Comparison of ENCODE assay signal across 13 cellular contexts in the genomic region with DNA sequence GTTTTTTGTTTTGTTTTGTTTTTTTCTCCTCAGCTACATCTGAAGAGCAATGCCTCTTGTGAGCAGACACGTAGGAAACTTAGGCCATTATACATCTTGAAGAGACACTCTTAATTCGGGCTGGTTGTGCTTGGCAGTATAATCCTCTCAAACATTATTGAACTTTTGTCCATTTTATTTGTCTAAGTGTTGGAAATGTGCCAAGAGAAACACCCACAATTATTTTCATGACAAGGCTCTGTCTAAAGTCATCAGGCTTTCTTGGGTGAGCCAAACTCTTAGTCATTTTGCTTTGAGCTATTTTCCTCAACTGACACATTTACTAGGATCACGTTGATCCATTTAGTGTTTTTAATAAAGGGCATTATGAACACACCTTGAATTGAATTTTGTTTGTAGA. TPM values are rescaled to one million over a fixed set of nuclear protein-coding genes. Genes with fewer than 3 reads are reported as not detected.
DNase-seq lines count a peak whose midpoint lies in the region; ATAC-seq, FAIRE-seq and TF ChIP-seq lines count a peak whose summit lies in the region.
"Had no signal": no experiment of that assay in that cellular context is flagged by ENCODE, and none has a peak within 500 bp of the region (broad histone marks: within the 10 kb centered on the region; RNA-seq: fewer than 3 reads in every experiment).

No MANE protein-coding gene starts in this region.

- H3K4me3 ChIP-seq in GM23248 (no peak overlapping the region), endodermal cell (ENCODE audit: low read length) (no peak overlapping the region), neuronal stem cell (ENCODE audit: low read length in 2 of 2) (no peak overlapping the region), left lung (no peak overlapping the region), WERI-Rb-1 (ENCODE audit: low read depth, low read length) (no peak overlapping the region)

- no peaks in the 10 kb centered on the region for H3K36me3 Mint-ChIP-seq in endodermal cell (ENCODE audit: low read depth)
- H3K36me3 Mint-ChIP-seq: CD8-positive, alpha-beta T cell; naive thymus-derived CD4-positive, alpha-beta T cell had no signal

- H2BK12ac ChIP-seq in neuronal stem cell (ENCODE audit: low read length), result no peak overlapping the region

- no peak overlapping the region for H2AK5ac ChIP-seq in neuronal stem cell (ENCODE audit: low read depth, low read length)

- H3K79me1 ChIP-seq in neuronal stem cell (ENCODE audit: low read depth, low read length), result no peaks in the 10 kb centered on the region

- H3K27ac Mint-ChIP-seq in endodermal cell, result peak overlapping the region; percentile 67
- H3K27ac Mint-ChIP-seq: CD8-positive, alpha-beta T cell; naive thymus-derived CD4-positive, alpha-beta T cell had no signal

- H2BK120ac ChIP-seq in neuronal stem cell (ENCODE audit: low read depth, low read length), result no peak overlapping the region

- peaks cover 16% of the 10 kb centered on the region for H3F3A ChIP-seq in GM23248 (ENCODE audit: insufficient read depth)

- H3K36me3 ChIP-seq in GM23248 (ENCODE audit: low read depth) (no peaks in the 10 kb centered on the region), endodermal cell (ENCODE audit: control insufficient read depth, insufficient read depth, low read length) (no peaks in the 10 kb centered on the region), neuronal stem cell (replicated peaks in 1 of 2; ENCODE audit: control insufficient read depth in 2 of 2, insufficient read depth in 2 of 2, low read length in 2 of 2) (no peaks in the 10 kb centered on the region), left lung (no peaks in the 10 kb centered on the region), WERI-Rb-1 (no peaks in the 10 kb centered on the region)

- no peak overlapping the region for H3K18ac ChIP-seq in neuronal stem cell (ENCODE audit: low read length)

- in situ Hi-C loops in GM23248 (cut with MboI), result no loop called here

- no peaks in the 10 kb centered on the region for H3K27me3 Mint-ChIP-seq in endodermal cell (ENCODE audit: insufficient read depth)
- H3K27me3 Mint-ChIP-seq: central memory CD8-positive, alpha-beta T cell; naive thymus-derived CD4-positive, alpha-beta T cell had no signal

- no peak overlapping the region for H3K4ac ChIP-seq in neuronal stem cell (ENCODE audit: low read length)

- H3K4me1 Mint-ChIP-seq in endodermal cell, result peaks cover 3% of the 10 kb centered on the region
- H3K4me1 Mint-ChIP-seq: central memory CD8-positive, alpha-beta T cell; naive thymus-derived CD4-positive, alpha-beta T cell had no signal

- intact Hi-C loops in left lung (cut with DNase I), result no loop called here

- H4K8ac ChIP-seq in neuronal stem cell (ENCODE audit: low read depth, low read length), result no peak overlapping the region

- H2AFZ ChIP-seq in GM23248 (no peak overlapping the region), neuronal stem cell (ENCODE audit: low read length) (peak overlapping the region; percentile 4)

- H3K79me2 ChIP-seq in GM23248 (ENCODE audit: insufficient read depth), result no peaks in the 10 kb centered on the region

- H3K4me1 ChIP-seq in GM23248 (ENCODE audit: insufficient read depth), result peaks cover 23% of the 10 kb centered on the region
- no peaks in the 10 kb centered on the region for H3K4me1 ChIP-seq in endodermal cell (ENCODE audit: control insufficient read depth, insufficient read depth, low read length)
- no peaks in the 10 kb centered on the region for H3K4me1 ChIP-seq in neuronal stem cell (ENCODE audit: control insufficient read depth in 2 of 2, insufficient read depth in 1 of 2, low read depth in 1 of 2, low read length in 2 of 2)
- H3K4me1 ChIP-seq in left lung, result no peaks in the 10 kb centered on the region

- H4K20me1 ChIP-seq in GM23248 (ENCODE audit: insufficient read depth), result no peaks in the 10 kb centered on the region

- H3K4me3 Mint-ChIP-seq in endodermal cell, result no peak overlapping the region
- H3K4me3 Mint-ChIP-seq: CD8-positive, alpha-beta T cell; central memory CD8-positive, alpha-beta T cell; naive thymus-derived CD4-positive, alpha-beta T cell had no signal

- H3K4me2 ChIP-seq in GM23248 (ENCODE audit: unreplicated experiment), result peak overlapping the region; percentile 19
- H3K4me2 ChIP-seq in neuronal stem cell (ENCODE audit: insufficient read depth, low read length, poor library complexity, severe bottlenecking), result no peak overlapping the region

- H3K9me2 ChIP-seq in GM23248 (ENCODE audit: insufficient read depth), result no peaks in the 10 kb centered on the region

- no peak for FAIRE-seq in D721Med (lab: Jason Lieb, UNC)

- TF ChIP-seq CTCF in endodermal cell (conservative IDR thresholded peaks at IDR 0.05) (no peak), left lung (IDR thresholded peaks at IDR 0.05) (no peak), D721Med (IDR thresholded peaks at IDR 0.05; ENCODE audit: insufficient read depth, missing control alignments) (no peak), WERI-Rb-1 (IDR thresholded peaks at IDR 0.05; ENCODE audit: low read depth, low read length) (no peak)

- H2BK15ac ChIP-seq in neuronal stem cell (ENCODE audit: low read length), result no peak overlapping the region

- ATAC-seq in left lung, result no peak
- ATAC-seq in HG03097 (IDR thresholded peaks at IDR 0.05; ENCODE audit: low FRiP score, unreplicated experiment), result no peak
- ATAC-seq: CD8-positive, alpha-beta T cell; naive thymus-derived CD4-positive, alpha-beta T cell had no signal

- H3K9me3 ChIP-seq in GM23248 (ENCODE audit: low read depth) (no peaks in the 10 kb centered on the region), endodermal cell (ENCODE audit: control insufficient read depth, low read length) (no peaks in the 10 kb centered on the region), neuronal stem cell (replicated peaks in 1 of 2; ENCODE audit: control insufficient read depth in 2 of 2, insufficient read depth in 1 of 2, low read depth in 1 of 2, low read length in 2 of 2) (no peaks in the 10 kb centered on the region), left lung (no peaks in the 10 kb centered on the region), WERI-Rb-1 (ENCODE audit: severe bottlenecking) (no peaks in the 10 kb centered on the region)

- no peak overlapping the region for H3K23ac ChIP-seq in neuronal stem cell (ENCODE audit: low read depth, low read length, poor library complexity)

- WGBS in GM23248 (ENCODE audit: low coverage in 1 of 2, low lambda C conversion rate in 2 of 2, missing lambda C conversion rate in 2 of 2), 2 experiments, result 9 to 14% methylated on average over 3 of the region's 3 CpGs
- 96 to 100% methylated on average over 1 to 3 of the region's 3 CpGs for WGBS in endodermal cell (ENCODE audit: insufficient coverage in 1 of 2, insufficient read length in 1 of 2), 2 experiments
- no CpG with 5 or more reads among the region's 3 CpGs for WGBS in neuronal stem cell (ENCODE audit: extremely low coverage in 2 of 2, insufficient read length in 2 of 2, insufficient replicate concordance in 1 of 2), 2 donors

- H3K9me3 Mint-ChIP-seq in endodermal cell, result no peaks in the 10 kb centered on the region
- H3K9me3 Mint-ChIP-seq: CD8-positive, alpha-beta T cell; central memory CD8-positive, alpha-beta T cell; naive thymus-derived CD4-positive, alpha-beta T cell had no signal

- H3K9ac ChIP-seq in GM23248 (no peak overlapping the region), endodermal cell (ENCODE audit: extremely low read depth, low read length, poor library complexity, severe bottlenecking) (no peak overlapping the region), neuronal stem cell (ENCODE audit: low read depth, low read length, poor library complexity) (no peak overlapping the region)

- no peak overlapping the region for H2BK5ac ChIP-seq in neuronal stem cell (ENCODE audit: low read length)

- H4K91ac ChIP-seq in neuronal stem cell (ENCODE audit: low read depth, low read length, poor library complexity), result no peak overlapping the region

- no peak overlapping the region for H3K14ac ChIP-seq in neuronal stem cell (ENCODE audit: low read length)

- H3K27ac ChIP-seq in GM23248, result peak overlapping the region; percentile 19
- no peak overlapping the region for H3K27ac ChIP-seq in endodermal cell (ENCODE audit: low read depth, low read length)
- H3K27ac ChIP-seq in neuronal stem cell (replicated peaks; ENCODE audit: low read length), result no peak overlapping the region
- H3K27ac ChIP-seq in left lung, result no peak overlapping the region
- H3K27ac ChIP-seq in WERI-Rb-1, result no peak overlapping the region

- DNase-seq in GM23248 (peak; percentile 80), NCI-H510A (lab: John Stamatoyannopoulos, UW) (peak; percentile 3), endodermal cell (no peak), neuronal stem cell (ENCODE audit: low spot score) (no peak), left lung (no peak), D721Med (ENCODE audit: insufficient read length, low spot score) (no peak), WERI-Rb-1 (no peak)
- DNase-seq: CD8-positive, alpha-beta T cell; Kasumi-1; naive thymus-derived CD4-positive, alpha-beta T cell; NK-92 treated with Interleukin-12 subunit alpha and Interleukin-12 subunit beta, amount 100 ng/mL, for 24 hours had no signal

- H3K27me3 ChIP-seq in GM23248 (replicated peaks; ENCODE audit: insufficient read depth) (no peaks in the 10 kb centered on the region), endodermal cell (ENCODE audit: control insufficient read depth, insufficient read depth, low read length, poor library complexity, severe bottlenecking) (no peaks in the 10 kb centered on the region), neuronal stem cell (ENCODE audit: control insufficient read depth in 3 of 3, insufficient read depth in 3 of 3, low read depth in 1 of 3, low read length in 3 of 3) (no peaks in the 10 kb centered on the region), left lung (no peaks in the 10 kb centered on the region), WERI-Rb-1 (ENCODE audit: insufficient read depth, low read depth, severe bottlenecking) (no peaks in the 10 kb centered on the region)

RNA-seq across cellular contexts. Expression of a gene that starts 51.6 kb away (rescaled TPM):
- 0.51 TPM in 1 of 2 replicates, not detected in the other for total RNA-seq in GM23248 (2014; rRNA removed; shearing (Covaris generic))
- 0.74 and 0.77 TPM in 2 replicates for polyA plus RNA-seq in GM23248 (2016; fragmentation: Nextera tagmentation; extraction: Ambion mirVana)
- total RNA-seq in endodermal cell (not detected), left lung (1 to 10 TPM in 1 of 2 donors, under 1 TPM in 1; 0.35 to 2.9 TPM)
- polyA plus RNA-seq in endodermal cell (2013, experiment 1 of 2), result 0.25 TPM
- not detected for polyA plus RNA-seq in endodermal cell (2013, experiment 2 of 2)
- polyA plus RNA-seq in neuronal stem cell (2013, experiment 1 of 2), result not detected
- polyA plus RNA-seq in neuronal stem cell (2013, experiment 2 of 2), result 0.04 TPM
- total RNA-seq: CD8-positive, alpha-beta T cell; naive thymus-derived CD4-positive, alpha-beta T cell had no signal
- polyA plus RNA-seq: naive thymus-derived CD4-positive, alpha-beta T cell had no signal

Comparison
In these comparisons a context has a peak if more than half of its experiments do, and no peak if none do; other contexts are left out.
1. DNase-seq: peak in GM23248 (single experiment) and NCI-H510A (single experiment); none in endodermal cell (single experiment), neuronal stem cell (single experiment), left lung (0 of 2), D721Med (single experiment) and WERI-Rb-1 (single experiment).